1 cellular context compared by ENCODE assay signal in genomic region chr13:107461751-107462150, GRCh38.
TF ChIP-seq lines count a peak whose summit lies in the region.

No MANE protein-coding gene starts in this region.

TF ChIP-seq in IMR-90, 13 proteins besides CTCF, POLR2A, EP300 and RAD21 (continued from another document):
- TF ChIP-seq NFE2L2 (IDR thresholded peaks at IDR 0.05; ENCODE audit: low read depth, low read length) (no peak), RCOR1 (IDR thresholded peaks at IDR 0.05; ENCODE audit: insufficient replicate concordance, low read length) (no peak), FOS (IDR thresholded peaks at IDR 0.05; ENCODE audit: low read depth, low read length) (no peak), RFX5 (IDR thresholded peaks at IDR 0.05; ENCODE audit: low read depth, low read length) (no peak), USF2 (IDR thresholded peaks at IDR 0.05; ENCODE audit: low read depth, low read length) (no peak), MAFK (IDR thresholded peaks at IDR 0.05; ENCODE audit: low read depth, low read length) (no peak), MAZ (IDR thresholded peaks at IDR 0.05; ENCODE audit: borderline replicate concordance, low read depth, low read length) (no peak), SMC3 (IDR thresholded peaks at IDR 0.05; ENCODE audit: low read depth, low read length) (no peak)
